9 cellular contexts compared by ENCODE assay signal in the genomic region with DNA sequence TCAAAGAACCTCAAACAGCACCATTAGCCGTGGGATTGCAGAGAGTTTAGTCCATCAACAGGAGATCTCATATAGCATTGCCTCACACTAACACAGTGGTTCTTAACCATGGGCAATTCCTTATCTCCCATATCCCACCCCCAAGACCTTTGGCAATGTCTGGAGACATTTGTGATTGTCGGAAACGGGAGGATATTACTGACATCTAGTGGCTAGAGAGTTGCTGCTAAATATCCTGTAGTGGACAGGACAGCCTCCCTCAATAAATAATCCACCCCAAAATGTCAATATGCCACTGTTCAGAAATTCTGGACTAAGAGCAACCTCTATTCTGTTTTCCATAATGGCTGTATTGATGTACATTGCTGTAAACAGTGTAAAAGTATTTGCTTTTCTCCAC.
DNase-seq lines count a peak whose midpoint lies in the region; ATAC-seq and TF ChIP-seq lines count a peak whose summit lies in the region.
"Had no signal": no experiment of that assay in that cellular context is flagged by ENCODE, and none has a peak within 500 bp of the region (broad histone marks: within the 10 kb centered on the region; RNA-seq: fewer than 3 reads in every experiment).

No MANE protein-coding gene starts in this region.

- no peak overlapping the region for H3K4me3 ChIP-seq in IMR-90 (ENCODE audit: insufficient read depth, low read depth, low read length)
- H3K4me3 ChIP-seq: skin epidermis had no signal

- peak overlapping the region; percentile 50; the same call in 1 of the 2 replicates for H4K91ac ChIP-seq in IMR-90 (ENCODE audit: insufficient read depth, low read depth, low read length)

- WGBS in IMR-90 (ENCODE audit: extremely low coverage in 2 of 2, insufficient read length in 1 of 2), 2 experiments: no CpG with 5 or more reads among the region's 3 CpGs

- peaks cover 5% of the 10 kb centered on the region for H3K36me3 Mint-ChIP-seq in chondrocyte (ENCODE audit: low read depth)
- no peaks in the 10 kb centered on the region for H3K36me3 Mint-ChIP-seq in CD4-positive, alpha-beta T cell (ENCODE audit: low read depth)

- TF ChIP-seq RAD21 in IMR-90 (IDR thresholded peaks at IDR 0.05; ENCODE audit: low read length): peak; percentile 88

- peak overlapping the region; percentile 49; the same call in 1 of the 2 replicates for H4K5ac ChIP-seq in IMR-90 (ENCODE audit: low read depth, low read length)

- TF ChIP-seq POLR2A in IMR-90 (IDR thresholded peaks at IDR 0.05; ENCODE audit: low read depth, low read length): peak; percentile 46; the same call in 1 of the 2 replicates

- in situ Hi-C loops in IMR-90 (cut with MboI; ENCODE audit: low sequenced_read_pairs): no loop called here

- H3K27me3 ChIP-seq in IMR-90 (ENCODE audit: control insufficient read depth, insufficient read depth, low read length): no peaks in the 10 kb centered on the region
- no peaks in the 10 kb centered on the region for H3K27me3 ChIP-seq in CD4-positive, alpha-beta T cell (ENCODE audit: control insufficient read depth, insufficient read depth, low read length)

- peak; percentile 69 for TF ChIP-seq CTCF in AG09319 (IDR thresholded peaks at IDR 0.05; ENCODE audit: low read depth, low read length)
- peak; percentile 72 for TF ChIP-seq CTCF in IMR-90 (conservative IDR thresholded peaks at IDR 0.05; ENCODE audit: low read depth, low read length)
- TF ChIP-seq CTCF in chondrocyte (IDR thresholded peaks at IDR 0.05): peak; percentile 86
- no peak for TF ChIP-seq CTCF in CD4-positive, alpha-beta T cell (IDR thresholded peaks at IDR 0.05)

- peak overlapping the region; percentile 54 for H3K4ac ChIP-seq in IMR-90 (ENCODE audit: low read depth, low read length)

- CTCF ChIA-PET in IMR-90 (lab: Yijun Ruan, JAX): interaction anchor here (0.6 to 1.0 kb wide), 2 partner anchors 212 to 231 kb away, joined by 3 read pairs; no protein-coding TSS in a partner anchor
- CTCF ChIA-PET in CD4-positive, alpha-beta T cell (lab: Charles Lee): no interaction called here

- H3K4me1 ChIP-seq in IMR-90 (ENCODE audit: control insufficient read depth, insufficient read depth, low read length): no peaks in the 10 kb centered on the region; the same call in 1 of the 2 replicates

- no TSS peak for BruUV-seq in IMR-90 (replicated peaks; lab: Mats Ljungman, UMichigan)

- peak overlapping the region; percentile 58; the same call in 1 of the 2 replicates for H3K14ac ChIP-seq in IMR-90 (replicated peaks; ENCODE audit: low read depth, low read length)

- peaks cover 12% of the 10 kb centered on the region for H3K9me3 Mint-ChIP-seq in chondrocyte (ENCODE audit: low read depth)
- peaks cover 4% of the 10 kb centered on the region for H3K9me3 Mint-ChIP-seq in CD4-positive, alpha-beta T cell

- H3K9ac ChIP-seq in IMR-90 (ENCODE audit: low read depth, low read length): no peak overlapping the region

- H2AK9ac ChIP-seq in IMR-90 (replicated peaks; ENCODE audit: low read depth, low read length, poor library complexity): no peak overlapping the region

- H3K18ac ChIP-seq in IMR-90 (ENCODE audit: low read depth, low read length): peak overlapping the region; percentile 51; the same call in 1 of the 2 replicates

- no peak overlapping the region for H3K23ac ChIP-seq in IMR-90 (ENCODE audit: low read depth, low read length)

- peak overlapping the region; percentile 59 for H2BK5ac ChIP-seq in IMR-90 (ENCODE audit: low read depth, low read length, poor library complexity, severe bottlenecking)

- no peaks in the 10 kb centered on the region for H3K27me3 Mint-ChIP-seq in chondrocyte (ENCODE audit: low read depth)
- peaks cover 5% of the 10 kb centered on the region for H3K27me3 Mint-ChIP-seq in CD4-positive, alpha-beta T cell

- H4K20me1 ChIP-seq in IMR-90 (ENCODE audit: insufficient read depth, low read length): no peaks in the 10 kb centered on the region

- dilution Hi-C loops in IMR-90 (cut with HindIII; ENCODE audit: low sequenced_read_pairs, unreplicated experiment): no loop called here

- peak; percentile 89 for ATAC-seq in IMR-90 (ENCODE audit: low read depth)
- ATAC-seq in HG03571 (IDR thresholded peaks at IDR 0.05; ENCODE audit: unreplicated experiment): no peak
- no peak for ATAC-seq in GM21381 (IDR thresholded peaks at IDR 0.05; ENCODE audit: unreplicated experiment)
- no peak for ATAC-seq in CD4-positive, alpha-beta T cell (ENCODE audit: poor library complexity)

- no peaks in the 10 kb centered on the region for H3K36me3 ChIP-seq in IMR-90 (ENCODE audit: control insufficient read depth, insufficient read depth, low read length)

- no peak overlapping the region; the same call in 1 of the 2 replicates for H3K56ac ChIP-seq in IMR-90 (ENCODE audit: extremely low read depth, insufficient read depth, low read length)

- no peaks in the 10 kb centered on the region; the same call in 1 of the 2 replicates for H3K9me1 ChIP-seq in IMR-90 (ENCODE audit: insufficient read depth, low read length)

- no peak overlapping the region for H3K27ac ChIP-seq in IMR-90 (ENCODE audit: insufficient read depth, low read length)
- H3K27ac ChIP-seq in CD4-positive, alpha-beta T cell (ENCODE audit: low read depth, low read length): no peak overlapping the region
- H3K27ac ChIP-seq: skin epidermis had no signal

- H3K4me2 ChIP-seq in IMR-90 (ENCODE audit: low read depth, low read length): no peak overlapping the region

- H3K79me1 ChIP-seq in IMR-90 (ENCODE audit: low read depth in 1 of 2, low read length in 2 of 2): no peaks in the 10 kb centered on the region

- H3K4me1 Mint-ChIP-seq in chondrocyte (ENCODE audit: low read depth): peaks cover 22% of the 10 kb centered on the region
- no peaks in the 10 kb centered on the region for H3K4me1 Mint-ChIP-seq in CD4-positive, alpha-beta T cell (ENCODE audit: low read depth)

- no peak overlapping the region for H3K27ac Mint-ChIP-seq in chondrocyte (ENCODE audit: unreplicated experiment)
- H3K27ac Mint-ChIP-seq in CD4-positive, alpha-beta T cell: no peak overlapping the region

- DNase-seq in AG09319 (ENCODE audit: extremely low read depth, low read depth) (peak; percentile 35), IMR-90 (peak; percentile 80), chondrocyte (ENCODE audit: low spot score) (no peak), lung microvascular endothelial cell (ENCODE audit: low read depth in 2 of 2) (peak; percentile 56 to 70), NOMO-1 treated with dmso at 0.1 percent for 144 hours (lab: John Stamatoyannopoulos, UW; ENCODE audit: unreplicated experiment) (no peak)
- DNase-seq in CD4-positive, alpha-beta T cell: no peak

- POLR2A ChIA-PET in IMR-90 (lab: Charles Lee; ENCODE audit: unreplicated experiment): no interaction called here
- POLR2A ChIA-PET in CD4-positive, alpha-beta T cell (lab: Charles Lee): no interaction called here

- H2BK15ac ChIP-seq in IMR-90 (ENCODE audit: low read depth, low read length): peak overlapping the region; percentile 74; the same call in 1 of the 3 replicates

- peak overlapping the region; percentile 45 to 81 for H4K8ac ChIP-seq in IMR-90 (ENCODE audit: low read depth in 2 of 2, low read length in 2 of 2)

- no peaks in the 10 kb centered on the region for H3K9me3 ChIP-seq in IMR-90 (ENCODE audit: control insufficient read depth, insufficient read depth, low read length)
- no peaks in the 10 kb centered on the region for H3K9me3 ChIP-seq in CD4-positive, alpha-beta T cell (ENCODE audit: control insufficient read depth, low read length)

- peak overlapping the region; percentile 88 for H2BK120ac ChIP-seq in IMR-90 (ENCODE audit: low read depth, low read length)

- H2AFZ ChIP-seq in IMR-90 (replicated peaks; ENCODE audit: low read length, poor library complexity): no peak overlapping the region

- peak overlapping the region; percentile 93 for H2BK20ac ChIP-seq in IMR-90 (ENCODE audit: low read depth, low read length)

- peak overlapping the region; percentile 76; the same call in 1 of the 2 replicates for H2AK5ac ChIP-seq in IMR-90 (ENCODE audit: low read depth, low read length)

- no peak overlapping the region for H3K4me3 Mint-ChIP-seq in chondrocyte (ENCODE audit: unreplicated experiment)
- H3K4me3 Mint-ChIP-seq in CD4-positive, alpha-beta T cell: no peak overlapping the region

- intact Hi-C loops in IMR-90 (cut with micrococcal nuclease): loop anchor here (1.0 to 2.0 kb wide), 3 partner anchors 76 to 236 kb away; no protein-coding TSS in a partner anchor
- intact Hi-C loops in CD4-positive, alpha-beta T cell (cut with DNase I, micrococcal nuclease): no loop called here

TF ChIP-seq in IMR-90, 13 proteins besides CTCF, POLR2A, EP300 and RAD21:
- no peak for TF ChIP-seq FOS (IDR thresholded peaks at IDR 0.05; ENCODE audit: low read depth, low read length)
- TF ChIP-seq SMC3 (IDR thresholded peaks at IDR 0.05; ENCODE audit: low read depth, low read length): peak; percentile 86
- peak; percentile 68 for TF ChIP-seq CEBPB (IDR thresholded peaks at IDR 0.05; ENCODE audit: low read depth, low read length)
TF ChIP-seq in IMR-90: peak in this region for 2.

Comparison
In these comparisons a context has a peak if more than half of its experiments do, and no peak if none do; other contexts are left out.
1. DNase-seq: peak in AG09319 (single experiment), IMR-90 (single experiment) and lung microvascular endothelial cell (2 of 2); none in chondrocyte (single experiment), CD4-positive, alpha-beta T cell (0 of 10) and NOMO-1 treated with dmso at 0.1 percent for 144 hours (single experiment).